In the genomic region with DNA sequence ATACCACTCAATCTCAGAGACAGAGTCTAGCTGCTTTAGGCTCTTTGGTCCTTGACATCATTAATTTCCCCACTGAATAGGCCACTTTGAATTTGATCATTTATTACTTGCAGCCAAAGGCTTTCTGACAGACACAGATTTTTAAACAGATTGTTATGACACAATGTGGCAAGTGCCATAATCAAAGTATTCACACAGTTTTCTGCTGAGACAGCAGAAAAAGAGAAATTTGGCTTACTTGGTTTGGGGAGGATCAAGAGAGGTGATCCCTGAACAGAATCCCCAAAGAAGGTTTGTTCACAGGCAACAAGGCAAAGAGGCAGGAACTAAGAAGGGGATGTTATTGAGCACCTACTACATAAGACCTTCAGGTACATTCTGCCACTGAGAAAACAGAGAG, we compare ENCODE assay signal across 31 cellular contexts.
"Had no signal": no experiment of that assay in that cellular context is flagged by ENCODE, and none has a peak within 500 bp of the region (broad histone marks: within the 10 kb centered on the region; RNA-seq: fewer than 3 reads in every experiment).

No MANE protein-coding gene starts in this region.

- H3K4me1 ChIP-seq: stomach, thyroid gland, vagina had no signal

- H3K36me3 ChIP-seq: ovary, spleen, stomach, thoracic aorta, thyroid gland, tibial nerve, upper lobe of left lung, vagina had no signal

- H3K36me3 Mint-ChIP-seq: natural killer cell treated with Interleukin-12 subunit alpha and Interleukin-12 subunit beta and Interleukin-15 and Interleukin-18, amount 100 ng/mL, for 72 hours; stimulated activated naive B cell treated with anti-CD40 and anti-IgM and Interleukin-4, amounts not matched to agents 10 μg/mL and 1 μg/mL and 100 μg/mL, for 72 hours had no signal

- ATAC-seq: naive thymus-derived CD4-positive, alpha-beta T cell; natural killer cell treated with Interleukin-12 subunit alpha and Interleukin-12 subunit beta and Interleukin-15 and Interleukin-18, amount 100 ng/mL, for 72 hours; psoas muscle; right cardiac atrium; sciatic nerve; stimulated activated naive B cell treated with anti-CD40 and anti-IgM and Interleukin-4, amounts not matched to agents 10 μg/mL and 1 μg/mL and 100 μg/mL, for 72 hours had no signal

- H2AFZ ChIP-seq: parathyroid adenoma had no signal

- H3K4me3 ChIP-seq: ovary, psoas muscle, skin epidermis, smooth muscle cell, spleen, stomach, thoracic aorta, thyroid gland, tibial nerve, upper lobe of left lung, vagina had no signal

- H3K79me2 ChIP-seq: parathyroid adenoma had no signal

- FAIRE-seq: urothelium cell line had no signal

- H3K4me1 Mint-ChIP-seq: stimulated activated naive B cell treated with anti-CD40 and anti-IgM and Interleukin-4, amounts not matched to agents 10 μg/mL and 1 μg/mL and 100 μg/mL, for 72 hours had no signal

- H3K4me3 Mint-ChIP-seq: naive thymus-derived CD4-positive, alpha-beta T cell; natural killer cell treated with Interleukin-12 subunit alpha and Interleukin-12 subunit beta and Interleukin-15 and Interleukin-18, amount 100 ng/mL, for 72 hours; nephron progenitor cell; neural crest cell; stimulated activated naive B cell treated with anti-CD40 and anti-IgM and Interleukin-4, amounts not matched to agents 10 μg/mL and 1 μg/mL and 100 μg/mL, for 72 hours; stimulated activated naive CD8-positive, alpha-beta T cell treated with anti-CD3 and anti-CD28 coated beads, Interleukin-15, Interleukin-2, amounts not matched to agents 100 ng/mL and 50 ng/mL, for 24 hours had no signal

- H3K27me3 ChIP-seq: ovary, thyroid gland, tibial nerve, upper lobe of left lung, vagina had no signal

- H3K27ac Mint-ChIP-seq: naive thymus-derived CD4-positive, alpha-beta T cell; natural killer cell treated with Interleukin-12 subunit alpha and Interleukin-12 subunit beta and Interleukin-15 and Interleukin-18, amount 100 ng/mL, for 72 hours; nephron progenitor cell; progenitor cell of endocrine pancreas; stimulated activated naive B cell treated with anti-CD40 and anti-IgM and Interleukin-4, amounts not matched to agents 10 μg/mL and 1 μg/mL and 100 μg/mL, for 72 hours; stimulated activated naive CD8-positive, alpha-beta T cell treated with anti-CD3 and anti-CD28 coated beads, Interleukin-15, Interleukin-2, amounts not matched to agents 100 ng/mL and 50 ng/mL, for 24 hours had no signal

- H3K9me3 Mint-ChIP-seq: naive thymus-derived CD4-positive, alpha-beta T cell; natural killer cell treated with Interleukin-12 subunit alpha and Interleukin-12 subunit beta and Interleukin-15 and Interleukin-18, amount 100 ng/mL, for 72 hours; nephron progenitor cell; neural crest cell; stimulated activated naive B cell treated with anti-CD40 and anti-IgM and Interleukin-4, amounts not matched to agents 10 μg/mL and 1 μg/mL and 100 μg/mL, for 72 hours; stimulated activated naive CD8-positive, alpha-beta T cell treated with anti-CD3 and anti-CD28 coated beads, Interleukin-15, Interleukin-2, amounts not matched to agents 100 ng/mL and 50 ng/mL, for 24 hours had no signal

- DNase-seq: naive thymus-derived CD4-positive, alpha-beta T cell; nephron progenitor cell; occipital lobe; ovary; posterior cingulate gyrus; psoas muscle; right cardiac atrium; spleen; stimulated activated CD4-positive, alpha-beta T cell treated with anti-CD3 and anti-CD28 coated beads, Interleukin-12 subunit alpha, Interleukin-12 subunit beta, amount 100 ng/mL, for 4 hours; stimulated activated CD4-positive, alpha-beta T cell treated with anti-CD3 and anti-CD28 coated beads, Interleukin-1b, Interleukin-23, amount 100 ng/mL, for 48 hours; stimulated activated CD4-positive, alpha-beta T cell treated with anti-CD3 and anti-CD28 coated beads, Interleukin-4, amount 100 ng/mL, for 1 hour; stimulated activated CD4-positive, alpha-beta T cell treated with anti-CD3 and anti-CD28 coated beads, Interleukin-4, amount 100 ng/mL, for 4 hours; stimulated activated CD8-positive, alpha-beta memory T cell treated with anti-CD3 and anti-CD28 coated beads, Interleukin-4, amount 100 ng/mL, for 48 hours; stimulated activated naive B cell treated with anti-CD40 and anti-IgM and Interleukin-4, amounts not matched to agents 10 μg/mL and 1 μg/mL and 100 μg/mL, for 72 hours; stimulated activated naive CD4-positive, alpha-beta T cell treated with Interleukin-2 at 50 U/mL for 16 hours; stomach; thyroid gland; trophoblast cell; upper lobe of left lung had no signal

- H3K27ac ChIP-seq: ovary, parathyroid adenoma, psoas muscle, skin epidermis, spleen, stomach, thoracic aorta, thyroid gland, tibial nerve, upper lobe of left lung, vagina had no signal

- H3K27me3 Mint-ChIP-seq: natural killer cell treated with Interleukin-12 subunit alpha and Interleukin-12 subunit beta and Interleukin-15 and Interleukin-18, amount 100 ng/mL, for 72 hours; stimulated activated naive CD8-positive, alpha-beta T cell treated with anti-CD3 and anti-CD28 coated beads, Interleukin-15, Interleukin-2, amounts not matched to agents 100 ng/mL and 50 ng/mL, for 24 hours had no signal

- H3K4me2 ChIP-seq: smooth muscle cell had no signal

- H3K9ac ChIP-seq: parathyroid adenoma had no signal

- H3K9me3 ChIP-seq: ovary, psoas muscle, spleen, stomach, thoracic aorta, thyroid gland, tibial nerve, upper lobe of left lung, vagina had no signal
